In the genomic region with DNA sequence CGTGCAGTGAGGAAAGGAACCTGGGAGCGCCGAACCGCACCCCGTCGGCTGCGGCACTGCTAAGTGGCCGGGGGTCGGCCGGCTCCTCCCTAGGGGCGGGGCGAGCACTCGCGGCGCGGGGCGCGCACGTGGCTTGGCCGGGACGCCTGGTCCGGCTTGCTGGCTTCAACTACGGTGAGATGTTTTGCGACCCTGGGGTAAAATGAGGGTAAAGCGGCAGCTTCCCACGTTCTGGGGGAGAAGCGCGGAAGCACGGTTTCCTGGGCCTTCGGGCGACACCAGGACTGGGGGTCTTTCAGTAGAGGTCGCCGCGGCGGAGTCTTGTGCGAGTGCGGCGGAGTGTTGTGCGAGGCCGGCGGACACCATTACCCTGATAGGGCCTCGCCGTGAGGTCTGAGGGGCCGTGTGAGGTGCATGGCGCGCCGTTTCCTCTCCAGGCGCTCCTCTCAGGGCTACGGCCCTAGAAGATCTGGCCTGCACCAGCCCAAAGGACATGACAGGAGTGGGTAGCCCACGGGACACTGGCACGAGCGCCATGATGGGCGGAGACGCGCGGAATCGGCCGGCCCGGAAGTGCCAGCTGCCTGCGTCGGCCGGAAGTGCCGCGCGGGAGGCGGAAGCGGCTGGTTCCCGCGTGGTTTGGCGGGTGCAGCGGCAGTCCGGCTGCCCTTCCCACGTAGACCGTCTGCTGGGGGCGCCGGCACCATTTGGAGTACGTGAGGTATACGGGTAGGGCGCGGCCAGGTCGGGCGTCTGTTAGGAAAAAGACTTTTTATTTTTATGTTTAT, we compare ENCODE assay signal across 1 cellular context.
TF ChIP-seq lines count a peak whose summit lies in the region.

A gene with protein sequence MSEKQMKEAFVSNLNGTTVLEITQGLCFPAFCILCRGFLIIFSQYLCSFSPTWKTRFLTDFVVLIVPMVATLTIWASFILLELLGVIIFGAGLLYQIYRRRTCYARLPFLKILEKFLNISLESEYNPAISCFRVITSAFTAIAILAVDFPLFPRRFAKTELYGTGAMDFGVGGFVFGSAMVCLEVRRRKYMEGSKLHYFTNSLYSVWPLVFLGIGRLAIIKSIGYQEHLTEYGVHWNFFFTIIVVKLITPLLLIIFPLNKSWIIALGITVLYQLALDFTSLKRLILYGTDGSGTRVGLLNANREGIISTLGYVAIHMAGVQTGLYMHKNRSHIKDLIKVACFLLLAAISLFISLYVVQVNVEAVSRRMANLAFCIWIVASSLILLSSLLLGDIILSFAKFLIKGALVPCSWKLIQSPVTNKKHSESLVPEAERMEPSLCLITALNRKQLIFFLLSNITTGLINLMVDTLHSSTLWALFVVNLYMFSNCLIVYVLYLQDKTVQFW (plus strand): TSS at position 107 of the 788 bp plus-strand sequence. CDS start 2,115 bp downstream, outside the sequence.

TF ChIP-seq in H1, 55 proteins besides CTCF, POLR2A, EP300 and RAD21 (continued from another document):
- TF ChIP-seq, protein P1, sequence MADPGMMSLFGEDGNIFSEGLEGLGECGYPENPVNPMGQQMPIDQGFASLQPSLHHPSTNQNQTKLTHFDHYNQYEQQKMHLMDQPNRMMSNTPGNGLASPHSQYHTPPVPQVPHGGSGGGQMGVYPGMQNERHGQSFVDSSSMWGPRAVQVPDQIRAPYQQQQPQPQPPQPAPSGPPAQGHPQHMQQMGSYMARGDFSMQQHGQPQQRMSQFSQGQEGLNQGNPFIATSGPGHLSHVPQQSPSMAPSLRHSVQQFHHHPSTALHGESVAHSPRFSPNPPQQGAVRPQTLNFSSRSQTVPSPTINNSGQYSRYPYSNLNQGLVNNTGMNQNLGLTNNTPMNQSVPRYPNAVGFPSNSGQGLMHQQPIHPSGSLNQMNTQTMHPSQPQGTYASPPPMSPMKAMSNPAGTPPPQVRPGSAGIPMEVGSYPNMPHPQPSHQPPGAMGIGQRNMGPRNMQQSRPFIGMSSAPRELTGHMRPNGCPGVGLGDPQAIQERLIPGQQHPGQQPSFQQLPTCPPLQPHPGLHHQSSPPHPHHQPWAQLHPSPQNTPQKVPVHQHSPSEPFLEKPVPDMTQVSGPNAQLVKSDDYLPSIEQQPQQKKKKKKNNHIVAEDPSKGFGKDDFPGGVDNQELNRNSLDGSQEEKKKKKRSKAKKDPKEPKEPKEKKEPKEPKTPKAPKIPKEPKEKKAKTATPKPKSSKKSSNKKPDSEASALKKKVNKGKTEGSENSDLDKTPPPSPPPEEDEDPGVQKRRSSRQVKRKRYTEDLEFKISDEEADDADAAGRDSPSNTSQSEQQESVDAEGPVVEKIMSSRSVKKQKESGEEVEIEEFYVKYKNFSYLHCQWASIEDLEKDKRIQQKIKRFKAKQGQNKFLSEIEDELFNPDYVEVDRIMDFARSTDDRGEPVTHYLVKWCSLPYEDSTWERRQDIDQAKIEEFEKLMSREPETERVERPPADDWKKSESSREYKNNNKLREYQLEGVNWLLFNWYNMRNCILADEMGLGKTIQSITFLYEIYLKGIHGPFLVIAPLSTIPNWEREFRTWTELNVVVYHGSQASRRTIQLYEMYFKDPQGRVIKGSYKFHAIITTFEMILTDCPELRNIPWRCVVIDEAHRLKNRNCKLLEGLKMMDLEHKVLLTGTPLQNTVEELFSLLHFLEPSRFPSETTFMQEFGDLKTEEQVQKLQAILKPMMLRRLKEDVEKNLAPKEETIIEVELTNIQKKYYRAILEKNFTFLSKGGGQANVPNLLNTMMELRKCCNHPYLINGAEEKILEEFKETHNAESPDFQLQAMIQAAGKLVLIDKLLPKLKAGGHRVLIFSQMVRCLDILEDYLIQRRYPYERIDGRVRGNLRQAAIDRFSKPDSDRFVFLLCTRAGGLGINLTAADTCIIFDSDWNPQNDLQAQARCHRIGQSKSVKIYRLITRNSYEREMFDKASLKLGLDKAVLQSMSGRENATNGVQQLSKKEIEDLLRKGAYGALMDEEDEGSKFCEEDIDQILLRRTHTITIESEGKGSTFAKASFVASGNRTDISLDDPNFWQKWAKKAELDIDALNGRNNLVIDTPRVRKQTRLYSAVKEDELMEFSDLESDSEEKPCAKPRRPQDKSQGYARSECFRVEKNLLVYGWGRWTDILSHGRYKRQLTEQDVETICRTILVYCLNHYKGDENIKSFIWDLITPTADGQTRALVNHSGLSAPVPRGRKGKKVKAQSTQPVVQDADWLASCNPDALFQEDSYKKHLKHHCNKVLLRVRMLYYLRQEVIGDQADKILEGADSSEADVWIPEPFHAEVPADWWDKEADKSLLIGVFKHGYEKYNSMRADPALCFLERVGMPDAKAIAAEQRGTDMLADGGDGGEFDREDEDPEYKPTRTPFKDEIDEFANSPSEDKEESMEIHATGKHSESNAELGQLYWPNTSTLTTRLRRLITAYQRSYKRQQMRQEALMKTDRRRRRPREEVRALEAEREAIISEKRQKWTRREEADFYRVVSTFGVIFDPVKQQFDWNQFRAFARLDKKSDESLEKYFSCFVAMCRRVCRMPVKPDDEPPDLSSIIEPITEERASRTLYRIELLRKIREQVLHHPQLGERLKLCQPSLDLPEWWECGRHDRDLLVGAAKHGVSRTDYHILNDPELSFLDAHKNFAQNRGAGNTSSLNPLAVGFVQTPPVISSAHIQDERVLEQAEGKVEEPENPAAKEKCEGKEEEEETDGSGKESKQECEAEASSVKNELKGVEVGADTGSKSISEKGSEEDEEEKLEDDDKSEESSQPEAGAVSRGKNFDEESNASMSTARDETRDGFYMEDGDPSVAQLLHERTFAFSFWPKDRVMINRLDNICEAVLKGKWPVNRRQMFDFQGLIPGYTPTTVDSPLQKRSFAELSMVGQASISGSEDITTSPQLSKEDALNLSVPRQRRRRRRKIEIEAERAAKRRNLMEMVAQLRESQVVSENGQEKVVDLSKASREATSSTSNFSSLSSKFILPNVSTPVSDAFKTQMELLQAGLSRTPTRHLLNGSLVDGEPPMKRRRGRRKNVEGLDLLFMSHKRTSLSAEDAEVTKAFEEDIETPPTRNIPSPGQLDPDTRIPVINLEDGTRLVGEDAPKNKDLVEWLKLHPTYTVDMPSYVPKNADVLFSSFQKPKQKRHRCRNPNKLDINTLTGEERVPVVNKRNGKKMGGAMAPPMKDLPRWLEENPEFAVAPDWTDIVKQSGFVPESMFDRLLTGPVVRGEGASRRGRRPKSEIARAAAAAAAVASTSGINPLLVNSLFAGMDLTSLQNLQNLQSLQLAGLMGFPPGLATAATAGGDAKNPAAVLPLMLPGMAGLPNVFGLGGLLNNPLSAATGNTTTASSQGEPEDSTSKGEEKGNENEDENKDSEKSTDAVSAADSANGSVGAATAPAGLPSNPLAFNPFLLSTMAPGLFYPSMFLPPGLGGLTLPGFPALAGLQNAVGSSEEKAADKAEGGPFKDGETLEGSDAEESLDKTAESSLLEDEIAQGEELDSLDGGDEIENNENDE (IDR thresholded peaks at IDR 0.05; ENCODE audit: insufficient replicate concordance, low read length), result no peak
- peak; percentile 21 for TF ChIP-seq BACH1 (IDR thresholded peaks at IDR 0.05; ENCODE audit: low read length)
- TF ChIP-seq TAF1 (IDR thresholded peaks at IDR 0.05; ENCODE audit: low read depth, low read length), result peak; percentile 85
- peak; percentile 85 for TF ChIP-seq PHF8 (conservative IDR thresholded peaks at IDR 0.05; ENCODE audit: low read depth, low read length)
- TF ChIP-seq CHD2 (IDR thresholded peaks at IDR 0.05; ENCODE audit: low read length), result peak; percentile 94
- no peak for TF ChIP-seq SRF (IDR thresholded peaks at IDR 0.05; ENCODE audit: low read depth, low read length)
- TF ChIP-seq SP1 (IDR thresholded peaks at IDR 0.05; ENCODE audit: low read depth, low read length), result 0 out of 2 replicates have a peak, but pooled peaks have one; percentile 32
- TF ChIP-seq CHD1 (IDR thresholded peaks at IDR 0.05; ENCODE audit: low read depth, low read length), result no peak
- TF ChIP-seq RBBP5 (IDR thresholded peaks at IDR 0.05; ENCODE audit: borderline replicate concordance, low read depth, low read length), result peak; percentile 70; the same call in 1 of the 2 replicates
- peak; percentile 86 for TF ChIP-seq KDM4A (IDR thresholded peaks at IDR 0.05; ENCODE audit: low read depth, low read length, severe bottlenecking)
- TF ChIP-seq MAX (IDR thresholded peaks at IDR 0.05), result peak; percentile 97
- peak; percentile 48; the same call in 1 of the 2 replicates for TF ChIP-seq CREB1 (IDR thresholded peaks at IDR 0.05)
- TF ChIP-seq SP2 (IDR thresholded peaks at IDR 0.05; ENCODE audit: low read length), result no peak
- TF ChIP-seq HDAC2 (IDR thresholded peaks at IDR 0.05; ENCODE audit: borderline replicate concordance in 1 of 2, low read depth in 2 of 2, low read length in 2 of 2), result peak; percentile 47 to 70; a peak in 1 of 4 replicates
- peak; percentile 84 for TF ChIP-seq TBP (IDR thresholded peaks at IDR 0.05; ENCODE audit: low read depth, low read length)
- TF ChIP-seq YY1 (IDR thresholded peaks at IDR 0.05; ENCODE audit: low read depth, low read length), result peak; percentile 79
- TF ChIP-seq, protein P2, sequence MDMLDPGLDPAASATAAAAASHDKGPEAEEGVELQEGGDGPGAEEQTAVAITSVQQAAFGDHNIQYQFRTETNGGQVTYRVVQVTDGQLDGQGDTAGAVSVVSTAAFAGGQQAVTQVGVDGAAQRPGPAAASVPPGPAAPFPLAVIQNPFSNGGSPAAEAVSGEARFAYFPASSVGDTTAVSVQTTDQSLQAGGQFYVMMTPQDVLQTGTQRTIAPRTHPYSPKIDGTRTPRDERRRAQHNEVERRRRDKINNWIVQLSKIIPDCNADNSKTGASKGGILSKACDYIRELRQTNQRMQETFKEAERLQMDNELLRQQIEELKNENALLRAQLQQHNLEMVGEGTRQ (IDR thresholded peaks at IDR 0.05; ENCODE audit: low read length), result 0 out of 2 replicates have a peak, but pooled peaks have one; percentile 56
- no peak for TF ChIP-seq TEAD4 (IDR thresholded peaks at IDR 0.05; ENCODE audit: low read depth, low read length)
- TF ChIP-seq GTF2F1 (IDR thresholded peaks at IDR 0.05; ENCODE audit: borderline replicate concordance, low read depth, low read length), result peak; percentile 51; the same call in 1 of the 2 replicates
- TF ChIP-seq CBX8 (IDR thresholded peaks at IDR 0.05; ENCODE audit: borderline replicate concordance, low read depth, low read length), result no peak
- peak; percentile 88 for TF ChIP-seq SAP30 (IDR thresholded peaks at IDR 0.05; ENCODE audit: insufficient read depth, insufficient replicate concordance, low read length)
- 0 out of 2 replicates have a peak, but pooled peaks have one; percentile 28 for TF ChIP-seq TCF12 (IDR thresholded peaks at IDR 0.05; ENCODE audit: low read depth, low read length)
- peak; percentile 80 for TF ChIP-seq BRCA1 (IDR thresholded peaks at IDR 0.05; ENCODE audit: low read depth, low read length)
- TF ChIP-seq SP4 (IDR thresholded peaks at IDR 0.05; ENCODE audit: low read length), result no peak
- no peak for TF ChIP-seq JUND (IDR thresholded peaks at IDR 0.05; ENCODE audit: low read length)
- peak in 1 of 2 experiments; percentile 83; a peak in 3 of 4 replicates for TF ChIP-seq SIN3A (conservative IDR thresholded peaks at IDR 0.05 in 1 of 2, IDR thresholded peaks at IDR 0.05 in 1 of 2; ENCODE audit: low read depth in 1 of 2, low read length in 2 of 2)
- peak; percentile 60; the same call in 1 of the 2 replicates for TF ChIP-seq EGR1 (IDR thresholded peaks at IDR 0.05; ENCODE audit: borderline replicate concordance, low read depth, low read length)
- no peak for TF ChIP-seq RXRA (IDR thresholded peaks at IDR 0.05; ENCODE audit: insufficient read depth, low read depth, low read length)
- TF ChIP-seq BCL11A (IDR thresholded peaks at IDR 0.05; ENCODE audit: low read depth in 2 of 2, low read length in 2 of 2), result no peak
- no peak for TF ChIP-seq RFX5 (IDR thresholded peaks at IDR 0.05; ENCODE audit: borderline replicate concordance, low read depth, low read length)
